Comparison of ENCODE assay signal across 14 cellular contexts in genomic region chrX:8090482-8090881, GRCh38.
DNase-seq lines count a peak whose midpoint lies in the region; ATAC-seq and TF ChIP-seq lines count a peak whose summit lies in the region.
"Had no signal": no experiment of that assay in that cellular context is flagged by ENCODE, and none has a peak within 500 bp of the region (broad histone marks: within the 10 kb centered on the region; RNA-seq: fewer than 3 reads in every experiment).

No MANE protein-coding gene starts in this region.

- no peaks in the 10 kb centered on the region for H3K4me1 ChIP-seq in mammary epithelial cell (ENCODE audit: insufficient read depth, low read length)
- H3K4me1 ChIP-seq: HAP-1 had no signal

- no peak overlapping the region for H2AFZ ChIP-seq in mammary epithelial cell (ENCODE audit: low read depth, low read length)

- WGBS in mammary epithelial cell (ENCODE audit: low coverage, missing lambda C conversion rate), result 48% methylated on average over 3 of the region's 3 CpGs

- H3K79me2 ChIP-seq in mammary epithelial cell (ENCODE audit: insufficient read depth, low read length), result no peaks in the 10 kb centered on the region

- H3K27me3 ChIP-seq in mammary epithelial cell (ENCODE audit: insufficient read depth, low read length), result no peaks in the 10 kb centered on the region

- no peaks in the 10 kb centered on the region for H3K36me3 ChIP-seq in mammary epithelial cell (ENCODE audit: insufficient read depth, low read length)
- H3K36me3 ChIP-seq: HAP-1 had no signal

- H3K27ac ChIP-seq in RWPE1 (no peak overlapping the region), mammary epithelial cell (ENCODE audit: insufficient read depth, low read depth, low read length) (no peak overlapping the region), epithelial cell of prostate (peak overlapping the region; percentile 75)

- no peak overlapping the region for H3K4me3 ChIP-seq in mammary epithelial cell (replicated peaks in 1 of 3; ENCODE audit: insufficient read depth in 1 of 3, low read depth in 2 of 3, low read length in 3 of 3)
- H3K4me3 ChIP-seq: HAP-1 had no signal

- TF ChIP-seq CTCF in RWPE1 (conservative IDR thresholded peaks at IDR 0.05; ENCODE audit: low read depth), result no peak
- no peak for TF ChIP-seq CTCF in mammary epithelial cell (conservative IDR thresholded peaks at IDR 0.05 in 1 of 2, IDR thresholded peaks at IDR 0.05 in 1 of 2; ENCODE audit: extremely low read depth in 1 of 2, insufficient read depth in 1 of 2, low read depth in 1 of 2, low read length in 2 of 2)

- in situ Hi-C loops in mammary epithelial cell (cut with MboI; ENCODE audit: low sequenced_read_pairs in 2 of 2), result no loop called here

- no TSS peak for BruUV-seq in mammary epithelial cell (replicated peaks; lab: Mats Ljungman, UMichigan)

- no peak overlapping the region for H3K4me2 ChIP-seq in mammary epithelial cell (ENCODE audit: insufficient read depth, low read depth, low read length)

- H3K9me3 ChIP-seq in mammary epithelial cell (replicated peaks; ENCODE audit: insufficient read depth, low read length), result no peaks in the 10 kb centered on the region
- H3K9me3 ChIP-seq: HAP-1 had no signal

- ATAC-seq in HG02884 (IDR thresholded peaks at IDR 0.05; ENCODE audit: unreplicated experiment), result no peak
- no peak for ATAC-seq in HG03354 (IDR thresholded peaks at IDR 0.05; ENCODE audit: poor library complexity, severe bottlenecking, unreplicated experiment)
- ATAC-seq in GM18870 (IDR thresholded peaks at IDR 0.05; ENCODE audit: unreplicated experiment), result no peak

- dilution Hi-C loops in mammary epithelial cell (cut with HindIII; ENCODE audit: low sequenced_read_pairs), result no loop called here

- no peak overlapping the region for H3K9ac ChIP-seq in mammary epithelial cell (ENCODE audit: insufficient read depth, low read length)

- POLR2A ChIA-PET in RWPE1 (lab: Yijun Ruan, JAX; ENCODE audit: low non-redundant PET), result interaction anchor here (0.6 kb wide), 1 partner anchor 153 kb away, joined by 3 read pairs; no protein-coding TSS in a partner anchor

- no peaks in the 10 kb centered on the region for H4K20me1 ChIP-seq in mammary epithelial cell (ENCODE audit: insufficient read depth, low read length)

- intact Hi-C loops in mammary epithelial cell (cut with micrococcal nuclease), result no loop called here

- CTCF ChIA-PET in RWPE1 (lab: Yijun Ruan, JAX), result interaction anchor here (0.6 kb wide), 1 partner anchor 559 kb away, joined by 3 read pairs; no protein-coding TSS in a partner anchor
- CTCF ChIA-PET in mammary epithelial cell (lab: Charles Lee; ENCODE audit: low non-redundant PET), result no interaction called here

- DNase-seq in RWPE1 (ENCODE audit: low spot score) (peak; percentile 32), mammary epithelial cell (peak; percentile 42), epithelial cell of prostate (ENCODE audit: low read depth, low spot score) (peak; percentile 20)
- DNase-seq: C1 segment of cervical spinal cord; Calu3; CD4-positive, alpha-beta memory T cell; COR-L47; DND-41; GOT3; HFFc6 had no signal
